9 cellular contexts compared by ENCODE assay signal in genomic region chr5:93603711-93604118, GRCh38. TPM values are rescaled to one million over a fixed set of nuclear protein-coding genes. Genes with fewer than 3 reads are reported as not detected.
DNase-seq lines count a peak whose midpoint lies in the region; ATAC-seq and TF ChIP-seq lines count a peak whose summit lies in the region.
"Had no signal": no experiment of that assay in that cellular context is flagged by ENCODE, and none has a peak within 500 bp of the region (broad histone marks: within the 10 kb centered on the region; RNA-seq: fewer than 3 reads in every experiment).

No MANE protein-coding gene starts in this region.

- peaks cover 4% of the 10 kb centered on the region for H3K23me2 ChIP-seq in H9 (ENCODE audit: insufficient read length, low read depth, low read length, poor library complexity, severe bottlenecking)

- no peak overlapping the region for H2BK5ac ChIP-seq in H9 (ENCODE audit: insufficient read length, low read length)

- H3K9me3 ChIP-seq in A673 (ENCODE audit: low read depth, low read length, poor library complexity, severe bottlenecking) (no peaks in the 10 kb centered on the region), H9 (ENCODE audit: control insufficient read depth, low read depth, low read length) (no peaks in the 10 kb centered on the region), ectodermal cell (ENCODE audit: control insufficient read depth, low read length) (no peaks in the 10 kb centered on the region), neural progenitor cell (ENCODE audit: low read depth) (no peaks in the 10 kb centered on the region)

- H2BK20ac ChIP-seq in H9 (ENCODE audit: low read depth, low read length, poor library complexity, severe bottlenecking): no peak overlapping the region

- TF ChIP-seq CTCF in A673 (conservative IDR thresholded peaks at IDR 0.05; ENCODE audit: low read depth, low read length): no peak
- TF ChIP-seq CTCF in H9 (conservative IDR thresholded peaks at IDR 0.05): no peak
- peak; percentile 20 for TF ChIP-seq CTCF in neural progenitor cell (IDR thresholded peaks at IDR 0.05)

- H3K27ac ChIP-seq in A673 (ENCODE audit: low read depth, low read length, poor library complexity, severe bottlenecking) (no peak overlapping the region), H9 (ENCODE audit: insufficient read length, low read depth, low read length) (no peak overlapping the region), ectodermal cell (ENCODE audit: insufficient read depth, low read depth, low read length, poor library complexity, severe bottlenecking) (no peak overlapping the region), neural progenitor cell (no peak overlapping the region)

- H4K8ac ChIP-seq in H9 (replicated peaks; ENCODE audit: insufficient read length, low read depth, low read length): no peak overlapping the region

- POLR2A ChIA-PET in A673 (lab: Charles Lee; ENCODE audit: low non-redundant PET): no interaction called here

- CTCF ChIA-PET in A673 (lab: Charles Lee): no interaction called here

- H2AK5ac ChIP-seq in H9 (ENCODE audit: insufficient read length, low read length): no peak overlapping the region

- no peak overlapping the region for H3K14ac ChIP-seq in H9 (ENCODE audit: insufficient read depth, low read length)

- no TSS peak for BruUV-seq in A673 (replicated peaks; lab: Mats Ljungman, UMichigan)

- H3K4me1 ChIP-seq in A673 (ENCODE audit: insufficient read depth, low read length, poor library complexity, severe bottlenecking) (no peaks in the 10 kb centered on the region), H9 (ENCODE audit: insufficient read depth, low read length) (peaks cover 3% of the 10 kb centered on the region; the same call in 1 of the 2 replicates), ectodermal cell (ENCODE audit: control insufficient read depth, insufficient read depth, low read length) (peaks cover 41% of the 10 kb centered on the region), neural progenitor cell (peaks cover 50% of the 10 kb centered on the region)

- H2AFZ ChIP-seq in H9 (ENCODE audit: low read length) (no peak overlapping the region), neural progenitor cell (replicated peaks) (no peak overlapping the region)

- H3K4me3 ChIP-seq in A673 (ENCODE audit: low read depth, low read length, poor library complexity, severe bottlenecking) (peak overlapping the region; percentile 29), ectodermal cell (ENCODE audit: insufficient read depth, low read depth, low read length) (peak overlapping the region; percentile 11), neural progenitor cell (peak overlapping the region; percentile 40)
- H3K4me3 ChIP-seq: K562 had no signal

- H3K4me3 Mint-ChIP-seq in H9: peak overlapping the region in 1 of 2 experiments; percentile 57; a peak in 2 of 5 replicates
- no peak overlapping the region for H3K4me3 Mint-ChIP-seq in neural progenitor cell

- H3K4ac ChIP-seq in H9 (ENCODE audit: low read depth, low read length): no peak overlapping the region

- no peaks in the 10 kb centered on the region for H3K27me3 Mint-ChIP-seq in H9 (ENCODE audit: low read depth)
- peaks cover 41% of the 10 kb centered on the region for H3K27me3 Mint-ChIP-seq in neural progenitor cell (ENCODE audit: insufficient read depth, low read depth)

- no peaks in the 10 kb centered on the region for H3K79me1 ChIP-seq in H9 (ENCODE audit: insufficient read depth, low read depth, low read length, poor library complexity, severe bottlenecking)

- H3K27ac Mint-ChIP-seq in H9: no peak overlapping the region; a peak in 1 of 7 replicates
- peak overlapping the region; percentile 54 for H3K27ac Mint-ChIP-seq in neural progenitor cell

- peaks cover 58% of the 10 kb centered on the region for H3K27me3 ChIP-seq in A673 (replicated peaks; ENCODE audit: insufficient read depth, low read depth, low read length, poor library complexity)
- peaks cover 86% of the 10 kb centered on the region for H3K27me3 ChIP-seq in H9 (ENCODE audit: insufficient read depth, low read length)
- H3K27me3 ChIP-seq in ectodermal cell (ENCODE audit: control insufficient read depth, insufficient read depth, low read length, poor library complexity, severe bottlenecking): peaks cover 100% of the 10 kb centered on the region
- H3K27me3 ChIP-seq in neural progenitor cell: peaks cover 100% of the 10 kb centered on the region

- H3K4me1 Mint-ChIP-seq in H9 (peaks cover 15 to 38% of the 10 kb centered on the region in 2 experiments), neural progenitor cell (peaks cover 49% of the 10 kb centered on the region)

- H3K4me2 ChIP-seq in H9 (ENCODE audit: insufficient read depth, insufficient read length, low read length): no peak overlapping the region
- H3K4me2 ChIP-seq in neural progenitor cell: peak overlapping the region; percentile 75

- H2BK12ac ChIP-seq in H9 (ENCODE audit: insufficient read length, low read depth, low read length): no peak overlapping the region

- H3K9ac ChIP-seq in H9 (ENCODE audit: extremely low read depth, insufficient read length, low read length) (no peak overlapping the region), neural progenitor cell (no peak overlapping the region)

- H3K36me3 Mint-ChIP-seq in H9 (ENCODE audit: insufficient read depth in 1 of 3, low read depth in 3 of 3) (no peaks in the 10 kb centered on the region), neural progenitor cell (no peaks in the 10 kb centered on the region)

- H3T11ph ChIP-seq in H9 (ENCODE audit: low read length): no peak overlapping the region

- DNase-seq in A673 (ENCODE audit: low spot score) (no peak), H9 (peak; percentile 51), neural progenitor cell (ENCODE audit: low spot score) (peak; percentile 54), D341Med (ENCODE audit: low spot score) (no peak)

- H4K20me1 ChIP-seq in H9 (ENCODE audit: control insufficient read depth, insufficient read depth, insufficient read length): no peaks in the 10 kb centered on the region
- peaks cover 72% of the 10 kb centered on the region for H4K20me1 ChIP-seq in neural progenitor cell (ENCODE audit: low read depth)

- H3K9me3 Mint-ChIP-seq in H9 (peaks cover 2 to 13% of the 10 kb centered on the region in 2 experiments; a peak in 3 of 5 replicates), neural progenitor cell (no peaks in the 10 kb centered on the region)

- intact Hi-C loops in A673 (cut with micrococcal nuclease; ENCODE audit: unreplicated experiment): no loop called here

- no peak overlapping the region for H2BK15ac ChIP-seq in H9 (ENCODE audit: low read depth, low read length)

- H4K5ac ChIP-seq in H9 (ENCODE audit: insufficient read length, low read depth, low read length): no peak overlapping the region

- H3K23ac ChIP-seq in H9 (ENCODE audit: insufficient read length, low read depth, low read length): no peak overlapping the region

- H3K18ac ChIP-seq in H9 (ENCODE audit: insufficient read length, low read depth, low read length): no peak overlapping the region

- no peak overlapping the region for H4K91ac ChIP-seq in H9 (ENCODE audit: insufficient read length, low read depth, low read length)

- no CpG with 5 or more reads among the region's 10 CpGs for WGBS in H9 (ENCODE audit: extremely low coverage, insufficient read length, low lambda C conversion rate)
- 4 to 6% methylated on average over 9 to 10 of the region's 10 CpGs for WGBS in ectodermal cell, 2 experiments

- no peaks in the 10 kb centered on the region for H3K79me2 ChIP-seq in H9 (ENCODE audit: insufficient read depth, low read length)
- no peaks in the 10 kb centered on the region for H3K79me2 ChIP-seq in neural progenitor cell (ENCODE audit: low read depth)

- H3F3A ChIP-seq in neural progenitor cell (ENCODE audit: low read depth): peaks cover 48% of the 10 kb centered on the region

- H3K56ac ChIP-seq in H9 (ENCODE audit: insufficient read length, low read depth, low read length): no peak overlapping the region

- H3K36me3 ChIP-seq in A673 (ENCODE audit: insufficient read depth, low read length, poor library complexity, severe bottlenecking) (no peaks in the 10 kb centered on the region), ectodermal cell (ENCODE audit: control insufficient read depth, insufficient read depth, low read length) (no peaks in the 10 kb centered on the region), neural progenitor cell (no peaks in the 10 kb centered on the region)

- ATAC-seq in GM18517 (IDR thresholded peaks at IDR 0.05; ENCODE audit: unreplicated experiment) (no peak), GM18861 (IDR thresholded peaks at IDR 0.05; ENCODE audit: unreplicated experiment) (no peak), HG03469 (IDR thresholded peaks at IDR 0.05; ENCODE audit: unreplicated experiment) (no peak)
- ATAC-seq: K562 had no signal

- H2BK120ac ChIP-seq in H9 (ENCODE audit: low read depth, low read length, poor library complexity, severe bottlenecking): no peak overlapping the region

RNA-seq across cellular contexts. Expression of gene NR2F1, which starts 20.7 kb away (rescaled TPM):
- 3.0 and 3.5 TPM in 2 replicates for total RNA-seq in A673 (2021)
- total RNA-seq in H9 (2021): not detected in 2 replicates
- polyA plus RNA-seq in ectodermal cell (2013, experiment 1 of 4): 140 TPM
- polyA plus RNA-seq in ectodermal cell (2013, experiment 2 of 4): 135 TPM
- polyA plus RNA-seq in ectodermal cell (2013, experiment 3 of 4): 150 TPM
- 188 TPM for polyA plus RNA-seq in ectodermal cell (2013, experiment 4 of 4)
- 9.1 and 21.1 TPM in 2 replicates for total RNA-seq in neural progenitor cell (ENCODE audit: low replicate concordance)
- polyA plus RNA-seq: K562 had no signal

RNA-seq across cellular contexts. Expression of gene NR2F1-AS1, which starts 22.7 kb away (rescaled TPM):
- total RNA-seq in A673 (2021): 1.8 and 2.3 TPM in 2 replicates
- total RNA-seq in H9 (2021): 1.7 and 1.9 TPM in 2 replicates
- 17.0 TPM for polyA plus RNA-seq in ectodermal cell (2013, experiment 1 of 4)
- 18.7 TPM for polyA plus RNA-seq in ectodermal cell (2013, experiment 2 of 4)
- 13.3 TPM for polyA plus RNA-seq in ectodermal cell (2013, experiment 3 of 4)
- polyA plus RNA-seq in ectodermal cell (2013, experiment 4 of 4): 19.5 TPM
- 8.3 and 9.3 TPM in 2 replicates for total RNA-seq in neural progenitor cell (ENCODE audit: low replicate concordance)
- total RNA-seq: K562 had no signal
- polyA plus RNA-seq: K562 had no signal

Comparison
In these comparisons a context has a peak if more than half of its experiments do, and no peak if none do; other contexts are left out.
1. DNase-seq: peak in H9 (single experiment) and neural progenitor cell (single experiment); none in A673 (single experiment) and D341Med (single experiment).
2. Peak in every context shown above with its lines, with median percentiles within 50 percentile points of each other: H3K4me3 ChIP-seq.